8 cellular contexts compared by ENCODE assay signal in the genomic region with DNA sequence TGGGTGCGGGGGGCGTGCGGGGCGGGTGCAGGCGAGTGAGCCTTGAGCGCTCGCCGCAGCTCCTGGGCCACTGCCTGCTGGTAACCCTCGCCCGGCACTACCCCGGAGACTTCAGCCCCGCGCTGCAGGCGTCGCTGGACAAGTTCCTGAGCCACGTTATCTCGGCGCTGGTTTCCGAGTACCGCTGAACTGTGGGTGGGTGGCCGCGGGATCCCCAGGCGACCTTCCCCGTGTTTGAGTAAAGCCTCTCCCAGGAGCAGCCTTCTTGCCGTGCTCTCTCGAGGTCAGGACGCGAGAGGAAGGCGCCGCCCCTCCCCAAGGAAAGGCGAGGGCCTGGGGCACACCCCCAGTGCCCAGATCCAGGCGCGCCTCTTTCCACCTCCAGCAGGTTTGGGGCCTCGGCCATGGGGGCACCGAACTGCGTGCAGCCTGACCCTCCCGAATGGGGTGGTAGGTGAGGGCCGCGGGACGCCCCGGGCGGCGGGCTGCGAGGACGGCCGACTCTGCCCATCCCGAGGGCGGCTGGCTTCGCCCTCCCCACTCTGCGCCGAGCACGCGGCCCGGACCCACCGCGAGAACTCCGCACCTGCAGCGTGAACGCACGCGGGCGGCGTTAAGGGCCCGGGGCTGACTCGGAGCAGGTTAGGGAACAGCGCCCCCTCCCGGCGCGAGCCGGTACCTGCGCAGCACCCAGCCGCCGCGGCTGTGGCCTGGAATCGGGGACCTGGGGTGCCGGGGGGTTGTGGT. TPM values are rescaled to one million over a fixed set of nuclear protein-coding genes. Genes with fewer than 3 reads are reported as not detected.
DNase-seq lines count a peak whose midpoint lies in the region; ATAC-seq and TF ChIP-seq lines count a peak whose summit lies in the region.

No MANE protein-coding gene starts in this region.

- H2AFZ ChIP-seq in IMR-90 (replicated peaks; ENCODE audit: low read length, poor library complexity) = peak overlapping the region; percentile 84
- no peak overlapping the region for H2AFZ ChIP-seq in fibroblast of lung (ENCODE audit: low read length)

- POLR2A ChIA-PET in IMR-90 (lab: Charles Lee; ENCODE audit: unreplicated experiment) = no interaction called here

- H3K9ac ChIP-seq in IMR-90 (ENCODE audit: low read depth, low read length) (no peak overlapping the region), fibroblast of lung (ENCODE audit: insufficient read depth, low read length) (no peak overlapping the region)

- no peak overlapping the region; the same call in 1 of the 2 replicates for H2AK5ac ChIP-seq in IMR-90 (ENCODE audit: low read depth, low read length)

- peaks cover 5% of the 10 kb centered on the region; the same call in 1 of the 2 replicates for H3K4me1 ChIP-seq in IMR-90 (ENCODE audit: control insufficient read depth, insufficient read depth, low read length)
- H3K4me1 ChIP-seq in Peyer's patch = peaks cover 7 to 17% (median 12%) of the 10 kb centered on the region in 4 donors
- H3K4me1 ChIP-seq in fibroblast of lung (ENCODE audit: control insufficient read depth, extremely low read depth, insufficient read depth, low read length) = peaks cover 6% of the 10 kb centered on the region

- TF ChIP-seq RAD21 in IMR-90 (IDR thresholded peaks at IDR 0.05; ENCODE audit: low read length) = peak; percentile 80

- no peak overlapping the region for H4K91ac ChIP-seq in IMR-90 (ENCODE audit: insufficient read depth, low read depth, low read length)

- H3K9me3 ChIP-seq in IMR-90 (ENCODE audit: control insufficient read depth, insufficient read depth, low read length) (no peaks in the 10 kb centered on the region), Peyer's patch (no peaks in the 10 kb centered on the region), fibroblast of lung (ENCODE audit: control insufficient read depth, insufficient read depth, low read depth, low read length) (no peaks in the 10 kb centered on the region)

- peak; percentile 49 for DNase-seq in G401 (ENCODE audit: low spot score)
- DNase-seq in IMR-90 = peak; percentile 58
- peak; percentile 70 to 89 (median 88) for DNase-seq in Peyer's patch
- DNase-seq in activated T-helper 1 cell treated with Interleukin-2 at 50 U/mL for 16 hours (ENCODE audit: low read depth) = peak; percentile 76
- peak; percentile 52 to 57 for DNase-seq in fibroblast of lung (ENCODE audit: low read depth in 2 of 2)
- peak; percentile 73 for DNase-seq in stimulated activated naive CD4-positive, alpha-beta T cell treated with Interleukin-2 at 50 U/mL for 16 hours (lab: John Stamatoyannopoulos, UW)

- no peak overlapping the region for H3K27ac Mint-ChIP-seq in nephron

- H3K4me3 ChIP-seq in IMR-90 (ENCODE audit: insufficient read depth, low read depth, low read length) (peak overlapping the region; percentile 8), Peyer's patch (peak overlapping the region; percentile 20 to 39 (median 38)), fibroblast of lung (replicated peaks in 1 of 4; ENCODE audit: control extremely low read depth in 1 of 4, insufficient read depth in 1 of 4, low read depth in 3 of 4, low read length in 4 of 4) (peak overlapping the region in 2 of 4 experiments; percentile 12 to 46)

- no peak overlapping the region for H2BK15ac ChIP-seq in IMR-90 (ENCODE audit: low read depth, low read length)

- H4K8ac ChIP-seq in IMR-90 (ENCODE audit: low read depth in 2 of 2, low read length in 2 of 2) = no peak overlapping the region

- H2BK5ac ChIP-seq in IMR-90 (ENCODE audit: low read depth, low read length, poor library complexity, severe bottlenecking) = no peak overlapping the region

- no peaks in the 10 kb centered on the region for H3K79me2 ChIP-seq in fibroblast of lung (ENCODE audit: control insufficient read depth, insufficient read depth, low read length)

- in situ Hi-C loops in G401 (cut with HindIII; ENCODE audit: low sequenced_read_pairs) (no loop called here), IMR-90 (cut with MboI; ENCODE audit: low sequenced_read_pairs) (loop anchor here (5.0 kb wide), 1 partner anchor 74 kb away; no protein-coding TSS in a partner anchor)

- H2BK20ac ChIP-seq in IMR-90 (ENCODE audit: low read depth, low read length) = no peak overlapping the region

- no peak overlapping the region for H3K27ac ChIP-seq in IMR-90 (ENCODE audit: insufficient read depth, low read length)
- H3K27ac ChIP-seq in Peyer's patch = peak overlapping the region in 1 of 4 donors; percentile 17
- H3K27ac ChIP-seq in fibroblast of lung (ENCODE audit: insufficient read depth, low read length) = no peak overlapping the region

- H3K36me3 ChIP-seq in IMR-90 (ENCODE audit: control insufficient read depth, insufficient read depth, low read length) (peaks cover 9% of the 10 kb centered on the region; the same call in 1 of the 2 replicates), Peyer's patch (no peaks in the 10 kb centered on the region), fibroblast of lung (ENCODE audit: control insufficient read depth, insufficient read depth, low read length) (peaks cover 8% of the 10 kb centered on the region)

- dilution Hi-C loops in IMR-90 (cut with HindIII; ENCODE audit: low sequenced_read_pairs, unreplicated experiment) = no loop called here

- H4K5ac ChIP-seq in IMR-90 (ENCODE audit: low read depth, low read length) = no peak overlapping the region

- H3K79me1 ChIP-seq in IMR-90 (ENCODE audit: low read depth in 1 of 2, low read length in 2 of 2) = 0 out of 4 replicates have a peak, but pooled peaks cover 0 to 8% of the 10 kb centered on the region in 2 experiments

- no peak overlapping the region for H3K23ac ChIP-seq in IMR-90 (ENCODE audit: low read depth, low read length)

- H3K27me3 ChIP-seq in IMR-90 (ENCODE audit: control insufficient read depth, insufficient read depth, low read length) = peaks cover 25% of the 10 kb centered on the region
- H3K27me3 ChIP-seq in Peyer's patch = peaks cover 0 to 38% of the 10 kb centered on the region in 2 donors
- peaks cover 21% of the 10 kb centered on the region for H3K27me3 ChIP-seq in fibroblast of lung (ENCODE audit: control insufficient read depth, insufficient read depth, low read length)

- no peak overlapping the region for H2BK120ac ChIP-seq in IMR-90 (ENCODE audit: low read depth, low read length)

- peak overlapping the region; percentile 71 for H2AK9ac ChIP-seq in IMR-90 (replicated peaks; ENCODE audit: low read depth, low read length, poor library complexity)

- intact Hi-C loops in IMR-90 (cut with micrococcal nuclease) = loop anchor here (1.0 to 5.0 kb wide), 2 partner anchors 44 to 74 kb away; a partner anchor contains a TSS

- H3K9me3 Mint-ChIP-seq in nephron = no peaks in the 10 kb centered on the region

- BruUV-seq in IMR-90 (replicated peaks; lab: Mats Ljungman, UMichigan) = no TSS peak

- CTCF ChIA-PET in IMR-90 (lab: Yijun Ruan, JAX) = interaction anchor here (0.8 to 2.5 kb wide), 5 partner anchors 13 to 74 kb away, joined by 3 to 11 read pairs (median 4); no protein-coding TSS in a partner anchor

- H3K4me1 Mint-ChIP-seq in nephron = peaks cover 6% of the 10 kb centered on the region

- H4K20me1 ChIP-seq in IMR-90 (ENCODE audit: insufficient read depth, low read length) (peaks cover 12% of the 10 kb centered on the region), fibroblast of lung (ENCODE audit: control insufficient read depth, extremely low read depth, insufficient read depth, low read length) (no peaks in the 10 kb centered on the region)

- no peak overlapping the region for H3K56ac ChIP-seq in IMR-90 (ENCODE audit: extremely low read depth, insufficient read depth, low read length)

- peaks cover 36% of the 10 kb centered on the region for H3K27me3 Mint-ChIP-seq in nephron (ENCODE audit: low read depth)

- H3K4me3 Mint-ChIP-seq in nephron = peak overlapping the region in 2 of 3 experiments; percentile 44 to 46

- H3K14ac ChIP-seq in IMR-90 (replicated peaks; ENCODE audit: low read depth, low read length) = no peak overlapping the region

- H3K4me2 ChIP-seq in IMR-90 (ENCODE audit: low read depth, low read length) = peak overlapping the region; percentile 84
- H3K4me2 ChIP-seq in fibroblast of lung (ENCODE audit: extremely low read depth, insufficient read depth, low read length) = peak overlapping the region; percentile 72

- WGBS in IMR-90 (ENCODE audit: extremely low coverage in 2 of 2, insufficient read length in 1 of 2), 2 experiments = 2% methylated on average over 34 of the region's 76 CpGs; no CpG with 5 or more reads in 1 of the 2 experiments

- TF ChIP-seq POLR2A in IMR-90 (IDR thresholded peaks at IDR 0.05; ENCODE audit: low read depth, low read length) (no peak), Peyer's patch (IDR thresholded peaks at IDR 0.05) (no peak)

- H3K18ac ChIP-seq in IMR-90 (ENCODE audit: low read depth, low read length) = no peak overlapping the region

- no peak overlapping the region for H3K4ac ChIP-seq in IMR-90 (ENCODE audit: low read depth, low read length)

- no peaks in the 10 kb centered on the region for H3K9me1 ChIP-seq in IMR-90 (ENCODE audit: insufficient read depth, low read length)

- peak; percentile 79 for ATAC-seq in IMR-90 (ENCODE audit: low read depth)
- ATAC-seq in HG03025 (IDR thresholded peaks at IDR 0.05; ENCODE audit: low FRiP score, unreplicated experiment) = no peak

- peaks cover 13% of the 10 kb centered on the region for H3K36me3 Mint-ChIP-seq in nephron (ENCODE audit: low read depth)

- TF ChIP-seq CTCF in IMR-90 (conservative IDR thresholded peaks at IDR 0.05; ENCODE audit: low read depth, low read length) (peak; percentile 90), Peyer's patch (IDR thresholded peaks at IDR 0.05) (peak; percentile 92 to 97 (median 94)), fibroblast of lung (conservative IDR thresholded peaks at IDR 0.05 in 1 of 2, IDR thresholded peaks at IDR 0.05 in 1 of 2; ENCODE audit: low read depth in 1 of 2, low read length in 2 of 2) (peak; percentile 71), nephron (IDR thresholded peaks at IDR 0.05; ENCODE audit: unreplicated experiment in 3 of 3) (peak; percentile 93 to 98 (median 97))

RNA-seq across cellular contexts. Expression of a gene that starts 0.8 kb away (rescaled TPM):
- total RNA-seq in G401 (2014; rRNA removed; shearing (Covaris generic)) = 1.1 and 19.9 TPM in 2 replicates
- total RNA-seq in IMR-90 (2012; rRNA removed) (not detected in 2 replicates), Peyer's patch (not detected), fibroblast of lung (not detected in 2 replicates)
- polyA plus RNA-seq in IMR-90 (2012; rRNA removed) (0.92 and 1.7 TPM in 2 replicates), fibroblast of lung (not detected in 2 replicates)
- 0.69 and 2.5 TPM in 2 replicates for polyA plus RNA-seq in IMR-90 (2012; cell fraction: cytosol; rRNA removed)
- polyA plus RNA-seq in IMR-90 (2012; cell fraction: nucleus; rRNA removed; ENCODE audit: low replicate concordance) = 0.24 and 1.3 TPM in 2 replicates
- polyA plus RNA-seq in fibroblast of lung (2012) = 0.52 TPM in 1 of 2 replicates, not detected in the other
- polyA minus RNA-seq in fibroblast of lung (ENCODE audit: low replicate concordance) = not detected in 2 replicates

RNA-seq across cellular contexts. Expression of a gene that starts 4.6 kb away (rescaled TPM):
- total RNA-seq in G401 (2014; rRNA removed; shearing (Covaris generic)) = not detected in 2 replicates
- total RNA-seq in IMR-90 (2012; rRNA removed) = not detected in 2 replicates
- 0.21 TPM in 1 of 2 replicates, not detected in the other for polyA plus RNA-seq in IMR-90 (2012; rRNA removed)
- polyA plus RNA-seq in IMR-90 (2012; cell fraction: cytosol; rRNA removed) = 1.2 TPM in 1 of 2 replicates, not detected in the other
- polyA plus RNA-seq in IMR-90 (2012; cell fraction: nucleus; rRNA removed; ENCODE audit: low replicate concordance) = not detected in 2 replicates
- not detected for total RNA-seq in Peyer's patch
- not detected in 2 replicates for total RNA-seq in fibroblast of lung
- 0.69 and 0.77 TPM in 2 replicates for polyA plus RNA-seq in fibroblast of lung
- polyA plus RNA-seq in fibroblast of lung (2012) = 0.55 and 2.2 TPM in 2 replicates
- polyA minus RNA-seq in fibroblast of lung (ENCODE audit: low replicate concordance) = not detected in 2 replicates

RNA-seq across cellular contexts. Expression of a gene that starts 8.4 kb away (rescaled TPM):
- not detected in 2 replicates for total RNA-seq in G401 (2014; rRNA removed; shearing (Covaris generic))
- total RNA-seq in IMR-90 (2012; rRNA removed) (not detected in 2 replicates), Peyer's patch (1 to 10 TPM in 1 of 4 donors, not detected in 3; 9.1 TPM), fibroblast of lung (not detected in 2 replicates)
- polyA plus RNA-seq in IMR-90 (2012; rRNA removed) (not detected in 2 replicates), fibroblast of lung (0.19 TPM in 1 of 2 replicates, not detected in the other)
- 0.39 TPM in 1 of 2 replicates, not detected in the other for polyA plus RNA-seq in IMR-90 (2012; cell fraction: cytosol; rRNA removed)
- 0.54 TPM in 1 of 2 replicates, not detected in the other for polyA plus RNA-seq in IMR-90 (2012; cell fraction: nucleus; rRNA removed; ENCODE audit: low replicate concordance)
- not detected in 2 replicates for polyA plus RNA-seq in fibroblast of lung (2012)
- polyA minus RNA-seq in fibroblast of lung (ENCODE audit: low replicate concordance) = 1.0 and 2.3 TPM in 2 replicates

RNA-seq across cellular contexts. Expression of a gene that starts 15.3 kb away (rescaled TPM):
- total RNA-seq in G401 (2014; rRNA removed; shearing (Covaris generic)) = not detected in 2 replicates
- total RNA-seq in IMR-90 (2012; rRNA removed) (not detected in 2 replicates), Peyer's patch (not detected), fibroblast of lung (not detected in 2 replicates)
- polyA plus RNA-seq in IMR-90 (2012; rRNA removed) (not detected in 2 replicates), fibroblast of lung (not detected in 2 replicates)
- not detected in 2 replicates for polyA plus RNA-seq in IMR-90 (2012; cell fraction: cytosol; rRNA removed)
- polyA plus RNA-seq in IMR-90 (2012; cell fraction: nucleus; rRNA removed; ENCODE audit: low replicate concordance) = not detected in 2 replicates
- polyA plus RNA-seq in fibroblast of lung (2012) = not detected in 2 replicates
- not detected in 2 replicates for polyA minus RNA-seq in fibroblast of lung (ENCODE audit: low replicate concordance)

RNA-seq across cellular contexts. Expression of a gene that starts 28.6 kb away (rescaled TPM):
- not detected in 2 replicates for total RNA-seq in G401 (2014; rRNA removed; shearing (Covaris generic))
- not detected in 2 replicates for total RNA-seq in IMR-90 (2012; rRNA removed)
- polyA plus RNA-seq in IMR-90 (2012; rRNA removed) = not detected in 2 replicates
- polyA plus RNA-seq in IMR-90 (2012; cell fraction: cytosol; rRNA removed) = not detected in 2 replicates
- polyA plus RNA-seq in IMR-90 (2012; cell fraction: nucleus; rRNA removed; ENCODE audit: low replicate concordance) = not detected in 2 replicates
- not detected for total RNA-seq in Peyer's patch
- not detected in 2 replicates for total RNA-seq in fibroblast of lung
- polyA plus RNA-seq in fibroblast of lung = not detected in 2 replicates
- not detected in 2 replicates for polyA plus RNA-seq in fibroblast of lung (2012)
- not detected in 2 replicates for polyA minus RNA-seq in fibroblast of lung (ENCODE audit: low replicate concordance)
